1 cellular context compared by ENCODE assay signal in the genomic region with DNA sequence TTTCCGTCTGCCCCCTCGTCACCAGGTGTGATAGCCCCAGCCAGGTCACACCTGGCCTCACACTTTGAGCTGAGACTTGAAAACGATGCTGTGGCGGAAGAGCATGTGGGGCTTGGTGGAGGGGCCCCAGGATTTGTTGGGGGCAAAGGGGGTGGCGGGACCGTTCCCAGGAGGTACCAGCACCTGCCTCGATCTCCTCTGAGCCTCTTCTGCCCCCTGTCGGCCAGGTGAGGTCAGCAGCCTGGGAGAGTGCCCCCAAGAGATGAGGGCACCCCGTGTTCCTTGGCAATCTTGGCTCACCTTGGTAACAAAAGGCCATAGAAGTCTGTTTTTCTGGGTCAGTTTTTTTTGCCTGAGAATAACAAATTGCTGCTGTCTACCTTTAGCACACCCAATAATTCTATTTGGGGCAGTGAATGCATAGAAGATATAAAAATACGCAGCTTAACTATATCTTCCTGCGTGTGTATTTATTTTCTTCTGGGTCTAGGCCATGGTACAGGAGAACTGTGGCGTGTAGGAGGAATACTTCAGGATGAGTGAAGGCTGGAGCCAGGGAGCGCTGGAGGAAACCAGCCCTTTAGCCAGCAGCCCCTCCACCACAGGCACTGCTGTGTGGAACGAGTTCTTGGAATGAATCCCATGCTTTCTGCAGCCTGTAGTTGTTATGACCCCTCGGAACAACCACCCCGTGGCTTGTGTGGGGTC.
TF ChIP-seq lines count a peak whose summit lies in the region.

No MANE protein-coding gene starts in this region.

TF ChIP-seq in IMR-90, 13 proteins besides CTCF, POLR2A, EP300 and RAD21:
- TF ChIP-seq, protein P1, sequence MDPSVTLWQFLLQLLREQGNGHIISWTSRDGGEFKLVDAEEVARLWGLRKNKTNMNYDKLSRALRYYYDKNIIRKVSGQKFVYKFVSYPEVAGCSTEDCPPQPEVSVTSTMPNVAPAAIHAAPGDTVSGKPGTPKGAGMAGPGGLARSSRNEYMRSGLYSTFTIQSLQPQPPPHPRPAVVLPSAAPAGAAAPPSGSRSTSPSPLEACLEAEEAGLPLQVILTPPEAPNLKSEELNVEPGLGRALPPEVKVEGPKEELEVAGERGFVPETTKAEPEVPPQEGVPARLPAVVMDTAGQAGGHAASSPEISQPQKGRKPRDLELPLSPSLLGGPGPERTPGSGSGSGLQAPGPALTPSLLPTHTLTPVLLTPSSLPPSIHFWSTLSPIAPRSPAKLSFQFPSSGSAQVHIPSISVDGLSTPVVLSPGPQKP (IDR thresholded peaks at IDR 0.05; ENCODE audit: borderline replicate concordance, low read depth, low read length) = no peak
- TF ChIP-seq RCOR1 (IDR thresholded peaks at IDR 0.05; ENCODE audit: insufficient replicate concordance, low read length) (no peak), FOS (IDR thresholded peaks at IDR 0.05; ENCODE audit: low read depth, low read length) (no peak), RFX5 (IDR thresholded peaks at IDR 0.05; ENCODE audit: low read depth, low read length) (no peak), NFE2L2 (IDR thresholded peaks at IDR 0.05; ENCODE audit: low read depth, low read length) (no peak), SMC3 (IDR thresholded peaks at IDR 0.05; ENCODE audit: low read depth, low read length) (no peak), MAZ (IDR thresholded peaks at IDR 0.05; ENCODE audit: borderline replicate concordance, low read depth, low read length) (no peak), MAFK (IDR thresholded peaks at IDR 0.05; ENCODE audit: low read depth, low read length) (no peak), BHLHE40 (IDR thresholded peaks at IDR 0.05; ENCODE audit: low read depth, low read length) (no peak)
TF ChIP-seq in IMR-90: peak in this region for 0.
